Comparison of ENCODE assay signal across 9 cellular contexts in the genomic region with DNA sequence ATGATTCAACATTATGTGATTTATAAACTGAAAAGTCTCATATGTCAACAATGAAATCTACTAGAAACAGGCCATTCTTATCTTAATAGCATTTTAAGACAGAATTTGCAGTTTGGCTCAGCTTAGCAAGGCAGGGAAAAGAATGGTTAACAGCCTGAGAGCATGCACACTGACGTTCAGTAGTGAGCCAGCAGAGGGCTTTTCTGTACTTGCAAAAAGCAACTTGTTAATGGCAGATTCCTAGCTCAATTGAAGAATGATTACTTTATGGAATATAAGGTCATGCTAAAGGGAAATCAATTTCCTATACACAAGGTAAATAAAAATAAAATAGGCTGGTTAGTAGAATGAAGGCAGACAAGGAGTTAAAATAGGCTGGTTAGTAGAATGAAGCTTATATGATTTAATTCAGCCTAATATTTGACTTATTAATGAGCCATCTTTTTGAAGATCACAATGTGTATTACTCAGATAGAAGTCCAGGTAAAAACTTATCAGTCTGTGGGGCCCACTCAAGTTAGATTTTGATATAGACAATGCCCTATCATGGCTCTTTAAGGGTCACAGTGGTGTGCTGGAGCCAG.
DNase-seq lines count a peak whose midpoint lies in the region; ATAC-seq and TF ChIP-seq lines count a peak whose summit lies in the region.
"Had no signal": no experiment of that assay in that cellular context is flagged by ENCODE, and none has a peak within 500 bp of the region (broad histone marks: within the 10 kb centered on the region; RNA-seq: fewer than 3 reads in every experiment).

No MANE protein-coding gene starts in this region.

- no peak overlapping the region for H3K9ac ChIP-seq in mesendoderm (ENCODE audit: low read length)

- no peak overlapping the region for H2BK120ac ChIP-seq in mesendoderm (ENCODE audit: low read depth, low read length)

- no peaks in the 10 kb centered on the region for H3K4me1 ChIP-seq in breast epithelium
- no peaks in the 10 kb centered on the region for H3K4me1 ChIP-seq in mesendoderm (ENCODE audit: control insufficient read depth, low read depth, low read length)

- no peak overlapping the region for H4K8ac ChIP-seq in mesendoderm (ENCODE audit: low read depth, low read length)

- DNase-seq in G401 (ENCODE audit: low spot score) (peak; percentile 26), H7 (peak; percentile 18), NCI-H2227 (lab: John Stamatoyannopoulos, UW; ENCODE audit: unreplicated experiment) (peak; percentile 79), breast epithelium (ENCODE audit: low spot score in 2 of 2) (no peak), mesendoderm (peak; percentile 63), T1000 (lab: John Stamatoyannopoulos, UW) (no peak)

- no peaks in the 10 kb centered on the region for H3K27me3 ChIP-seq in H7 (ENCODE audit: control insufficient read depth, insufficient read depth, low read length)
- no peaks in the 10 kb centered on the region for H3K27me3 ChIP-seq in breast epithelium
- H3K27me3 ChIP-seq in mesendoderm (ENCODE audit: insufficient read depth, low read length, poor library complexity) = no peaks in the 10 kb centered on the region

- TF ChIP-seq POLR2A in breast epithelium (IDR thresholded peaks at IDR 0.05) = no peak

- H3K4me2 ChIP-seq in mesendoderm (ENCODE audit: low read length) = no peak overlapping the region

- H3K79me1 ChIP-seq in mesendoderm (ENCODE audit: low read length) = no peaks in the 10 kb centered on the region

- H3K4me3 ChIP-seq in H7 (ENCODE audit: insufficient read depth, low read depth, low read length) (no peak overlapping the region), breast epithelium (no peak overlapping the region), mesendoderm (ENCODE audit: low read length) (no peak overlapping the region)
- H3K4me3 ChIP-seq: skin epidermis had no signal

- no CpG with 5 or more reads among the region's 1 CpG for WGBS in mesendoderm (ENCODE audit: extremely low coverage, insufficient coverage, low lambda C conversion rate)

- H4K5ac ChIP-seq in mesendoderm (ENCODE audit: low read length) = no peak overlapping the region

- H3K36me3 ChIP-seq in H7 (replicated peaks; ENCODE audit: control insufficient read depth, insufficient read depth, low read length) (no peaks in the 10 kb centered on the region), breast epithelium (no peaks in the 10 kb centered on the region), mesendoderm (ENCODE audit: control insufficient read depth, insufficient read depth, low read length) (no peaks in the 10 kb centered on the region)

- peak in 2 of 3 donors; percentile 36 to 38 for TF ChIP-seq CTCF in breast epithelium (IDR thresholded peaks at IDR 0.05)

- peak overlapping the region in 1 of 2 donors; percentile 10 for H3K27ac ChIP-seq in breast epithelium
- no peak overlapping the region for H3K27ac ChIP-seq in mesendoderm (ENCODE audit: low read depth, low read length)
- H3K27ac ChIP-seq: skin epidermis had no signal

- H3K4ac ChIP-seq in mesendoderm (ENCODE audit: low read depth, low read length) = no peak overlapping the region

- H3K23ac ChIP-seq in mesendoderm (ENCODE audit: low read length) = no peak overlapping the region

- H2BK15ac ChIP-seq in mesendoderm (replicated peaks; ENCODE audit: low read depth) = no peak overlapping the region

- ATAC-seq in HG03045 (IDR thresholded peaks at IDR 0.05; ENCODE audit: unreplicated experiment) (no peak), GM21723 (IDR thresholded peaks at IDR 0.05; ENCODE audit: unreplicated experiment) (no peak)

- intact Hi-C loops in breast epithelium (cut with DNase I; ENCODE audit: low total_unique reads) = no loop called here

- no peak overlapping the region for H2AK5ac ChIP-seq in mesendoderm (ENCODE audit: low read length)

- no peaks in the 10 kb centered on the region for H3K9me3 ChIP-seq in breast epithelium

- H3K79me2 ChIP-seq in mesendoderm (ENCODE audit: control insufficient read depth, insufficient read depth, low read length) = no peaks in the 10 kb centered on the region

- no peak overlapping the region for H3K18ac ChIP-seq in mesendoderm (ENCODE audit: low read length)

- H2BK5ac ChIP-seq in mesendoderm (ENCODE audit: low read length) = no peak overlapping the region

- H3K56ac ChIP-seq in mesendoderm (ENCODE audit: low read length) = no peak overlapping the region

- in situ Hi-C loops in G401 (cut with HindIII; ENCODE audit: low sequenced_read_pairs) = no loop called here

Comparison
In these comparisons a context has a peak if more than half of its experiments do, and no peak if none do; other contexts are left out.
1. DNase-seq: peak in G401 (single experiment), H7 (single experiment), NCI-H2227 (single experiment) and mesendoderm (single experiment); none in breast epithelium (0 of 2) and T1000 (single experiment).